ENCODE assay signal across 8 cellular contexts in the genomic region with DNA sequence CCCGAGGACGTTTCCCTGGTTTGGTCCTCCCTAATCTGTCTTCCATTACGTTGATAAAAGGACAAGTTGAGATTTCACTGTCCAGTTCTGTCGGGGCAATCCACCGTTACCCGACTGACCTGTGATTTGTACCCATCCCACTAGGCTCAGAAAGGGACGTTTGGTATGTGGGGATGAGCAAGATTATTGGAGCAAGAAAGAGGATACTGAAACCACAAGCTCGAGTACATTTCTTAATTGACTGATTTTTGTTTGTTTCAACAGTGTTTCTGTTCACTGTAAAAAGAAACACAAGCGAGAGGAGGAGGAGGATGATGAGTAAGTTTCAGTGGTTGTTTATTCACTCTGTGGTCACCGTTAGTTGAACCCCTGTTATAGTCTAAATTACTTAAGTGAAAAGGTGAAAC. TPM values are rescaled to one million over a fixed set of nuclear protein-coding genes. Genes with fewer than 3 reads are reported as not detected.
DNase-seq lines count a peak whose midpoint lies in the region; ATAC-seq and TF ChIP-seq lines count a peak whose summit lies in the region.

No MANE protein-coding gene starts in this region.

- H3K9me3 Mint-ChIP-seq in activated CD4-positive, alpha-beta memory T cell treated with anti-CD3 and anti-CD28 coated beads, Interleukin-2, amount 10 ng/mL, durations not matched to agents 7 days and 5 days: peaks cover 6% of the 10 kb centered on the region

- H4K20me1 ChIP-seq in hepatocyte (ENCODE audit: insufficient read depth, poor library complexity, severe bottlenecking): peaks cover 13% of the 10 kb centered on the region

- 4 to 8% methylated on average over 10 of the region's 10 CpGs for WGBS in heart right ventricle, 2 donors
- 4% methylated on average over 10 of the region's 10 CpGs for WGBS in hepatocyte (ENCODE audit: low lambda C conversion rate, missing lambda C conversion rate)
- 0 to 2% (median 1%) methylated on average over 10 of the region's 10 CpGs for WGBS in spleen, 5 donors

- TF ChIP-seq CTCF in heart right ventricle (IDR thresholded peaks at IDR 0.05) (no peak), hepatocyte (IDR thresholded peaks at IDR 0.05; ENCODE audit: poor library complexity) (no peak), spleen (IDR thresholded peaks at IDR 0.05 in 8 of 11, conservative IDR thresholded peaks at IDR 0.05 in 3 of 11) (no peak)

- intact Hi-C loops in heart right ventricle (cut with DNase I): loop anchor here in 2 of 10 donors (2.0 kb wide), 1 partner anchor 31 kb away; the partner anchor contains the start of gene HSCB (in 2 of the 2)
- intact Hi-C loops in left cardiac atrium (cut with DNase I): no loop called here
- intact Hi-C loops in spleen (cut with DNase I; ENCODE audit: low total_unique reads): no loop called here

- H3K27me3 ChIP-seq in heart right ventricle (no peaks in the 10 kb centered on the region), hepatocyte (no peaks in the 10 kb centered on the region), spleen (replicated peaks in 1 of 7) (no peaks in the 10 kb centered on the region)

- H2AFZ ChIP-seq in hepatocyte: peak overlapping the region; percentile 86

- peaks cover 3% of the 10 kb centered on the region for H3K27me3 Mint-ChIP-seq in activated CD4-positive, alpha-beta memory T cell treated with anti-CD3 and anti-CD28 coated beads, Interleukin-2, amount 10 ng/mL, durations not matched to agents 7 days and 5 days

- ATAC-seq in heart right ventricle (peak in 1 of 8 donors; percentile 2), left cardiac atrium (no peak), HG03108 (IDR thresholded peaks at IDR 0.05; ENCODE audit: unreplicated experiment) (peak; percentile 18)

- peak overlapping the region; percentile 85 for H3K4me2 ChIP-seq in hepatocyte

- CTCF ChIA-PET in activated CD4-positive, alpha-beta memory T cell treated with anti-CD3 and anti-CD28 coated beads, Interleukin-2, amount 10 ng/mL, durations not matched to agents 7 days and 5 days (lab: Charles Lee): interaction anchor here (1.0 to 2.4 kb wide), 8 partner anchors 17 to 854 kb away, joined by 3 to 10 read pairs (median 4); partner anchors contain the start of gene PITPNB

- H3K4me3 ChIP-seq in heart right ventricle: peak overlapping the region; percentile 65 to 88 (median 78)
- H3K4me3 ChIP-seq in hepatocyte: peak overlapping the region; percentile 84
- peak overlapping the region; percentile 50 to 93 (median 76) for H3K4me3 ChIP-seq in spleen

- peaks cover 36% of the 10 kb centered on the region for H3K36me3 Mint-ChIP-seq in activated CD4-positive, alpha-beta memory T cell treated with anti-CD3 and anti-CD28 coated beads, Interleukin-2, amount 10 ng/mL, durations not matched to agents 7 days and 5 days (ENCODE audit: low read depth)

- TF ChIP-seq POLR2A in spleen (IDR thresholded peaks at IDR 0.05): no peak

- H3K36me3 ChIP-seq in heart right ventricle (peaks cover 0 to 42% (median 4%) of the 10 kb centered on the region in 9 donors), hepatocyte (replicated peaks; ENCODE audit: insufficient read depth, low read depth) (no peaks in the 10 kb centered on the region), spleen (peaks cover 0 to 45% (median 24%) of the 10 kb centered on the region in 6 donors)

- H3K27ac ChIP-seq in heart right ventricle: peak overlapping the region in 9 of 10 donors; percentile 96 to 99 (median 97)
- peak overlapping the region; percentile 99 for H3K27ac ChIP-seq in hepatocyte
- peak overlapping the region; percentile 95 to 100 (median 99) for H3K27ac ChIP-seq in spleen

- POLR2A ChIA-PET in activated CD4-positive, alpha-beta memory T cell treated with anti-CD3 and anti-CD28 coated beads, Interleukin-2, amount 10 ng/mL, durations not matched to agents 7 days and 5 days (lab: Charles Lee): interaction anchor here (0.8 to 3.3 kb wide), 11 partner anchors 13 to 56 kb away, joined by 3 to 93 read pairs (median 10); partner anchors contain the start of genes CHEK2, HSCB and XBP1

- H3K27ac Mint-ChIP-seq in activated CD4-positive, alpha-beta memory T cell treated with anti-CD3 and anti-CD28 coated beads, Interleukin-2, amount 10 ng/mL, durations not matched to agents 7 days and 5 days: peak overlapping the region; percentile 97

- H3K4me3 Mint-ChIP-seq in activated CD4-positive, alpha-beta memory T cell treated with anti-CD3 and anti-CD28 coated beads, Interleukin-2, amount 10 ng/mL, durations not matched to agents 7 days and 5 days: peak overlapping the region; percentile 96

- H3K79me2 ChIP-seq in hepatocyte: peaks cover 55% of the 10 kb centered on the region

- no peaks in the 10 kb centered on the region for H3K9me2 ChIP-seq in hepatocyte (replicated peaks; ENCODE audit: insufficient read depth)

- peaks cover 0 to 8% (median 0%) of the 10 kb centered on the region in 11 donors for H3K9me3 ChIP-seq in heart right ventricle
- no peaks in the 10 kb centered on the region for H3K9me3 ChIP-seq in hepatocyte (ENCODE audit: low read depth)
- H3K9me3 ChIP-seq in spleen: peaks cover 0 to 8% (median 3%) of the 10 kb centered on the region in 8 donors

- no peak for DNase-seq in heart right ventricle
- DNase-seq in left cardiac atrium: no peak
- no peak for DNase-seq in activated CD4-positive, alpha-beta memory T cell treated with anti-CD3 and anti-CD28 coated beads, Interleukin-2, amount 10 ng/mL, durations not matched to agents 7 days and 5 days
- DNase-seq in hepatocyte (ENCODE audit: low spot score): no peak
- DNase-seq in spleen: no peak
- DNase-seq in midbrain (lab: John Stamatoyannopoulos, UW): no peak
- no peak for DNase-seq in stimulated activated naive CD4-positive, alpha-beta T cell treated with Interleukin-2 at 50 U/mL for 16 hours (lab: John Stamatoyannopoulos, UW)

- H3K4me1 Mint-ChIP-seq in activated CD4-positive, alpha-beta memory T cell treated with anti-CD3 and anti-CD28 coated beads, Interleukin-2, amount 10 ng/mL, durations not matched to agents 7 days and 5 days: peaks cover 24% of the 10 kb centered on the region

- peaks cover 5 to 50% (median 33%) of the 10 kb centered on the region in 9 donors for H3K4me1 ChIP-seq in heart right ventricle
- H3K4me1 ChIP-seq in hepatocyte (ENCODE audit: insufficient read depth): peaks cover 9% of the 10 kb centered on the region
- H3K4me1 ChIP-seq in spleen: peaks cover 7 to 60% (median 47%) of the 10 kb centered on the region in 6 donors

RNA-seq across cellular contexts. Expression of gene CCDC117, which starts 1.0 kb away (rescaled TPM):
- total RNA-seq in heart right ventricle: 10 to 100 TPM in 7 of 10 donors, 1 to 10 TPM in 3; 7.7 to 15.0 (median 11.5) TPM
- 1 to 10 TPM; 5.9 to 9.4 TPM for polyA plus RNA-seq in heart right ventricle
- total RNA-seq in left cardiac atrium: 10 to 100 TPM; 12.9 to 13.6 TPM
- total RNA-seq in activated CD4-positive, alpha-beta memory T cell treated with anti-CD3 and anti-CD28 coated beads, Interleukin-2, amount 10 ng/mL, durations not matched to agents 7 days and 5 days: 10 to 100 TPM; 33.6 to 35.2 TPM
- 40.5 and 41.7 TPM in 2 replicates for total RNA-seq in hepatocyte
- 16.5 and 17.1 TPM in 2 replicates for polyA plus RNA-seq in hepatocyte
- 10 to 100 TPM; 15.0 to 33.0 (median 25.3) TPM for total RNA-seq in spleen
- polyA plus RNA-seq in spleen: 10 to 100 TPM in 1 of 3 donors, 1 to 10 TPM in 2; 6.6 to 10.4 (median 9.7) TPM

RNA-seq across cellular contexts. Expression of gene XBP1, which starts 26.9 kb away (rescaled TPM):
- total RNA-seq in heart right ventricle: 100 to 1,000 TPM in 2 of 10 donors, 10 to 100 TPM in 8; 56.5 to 140 (median 67.9) TPM
- polyA plus RNA-seq in heart right ventricle: 100 to 1,000 TPM in 1 of 2 donors, 10 to 100 TPM in 1; 22.5 to 138 TPM
- 100 to 1,000 TPM in 1 of 2 donors, 10 to 100 TPM in 1; 74.8 to 144 TPM for total RNA-seq in left cardiac atrium
- total RNA-seq in activated CD4-positive, alpha-beta memory T cell treated with anti-CD3 and anti-CD28 coated beads, Interleukin-2, amount 10 ng/mL, durations not matched to agents 7 days and 5 days: 100 to 1,000 TPM; 263 to 266 TPM
- 376 and 397 TPM in 2 replicates for total RNA-seq in hepatocyte
- polyA plus RNA-seq in hepatocyte: 330 and 351 TPM in 2 replicates
- total RNA-seq in spleen: 100 to 1,000 TPM; 136 to 703 (median 251) TPM
- polyA plus RNA-seq in spleen: 10 to 100 TPM; 26.8 to 53.8 (median 47.0) TPM

RNA-seq across cellular contexts. Expression of gene HSCB, which starts 31.6 kb away (rescaled TPM):
- 10 to 100 TPM in 3 of 10 donors, 1 to 10 TPM in 7; 7.1 to 13.8 (median 8.7) TPM for total RNA-seq in heart right ventricle
- 10 to 100 TPM; 15.0 to 16.8 TPM for polyA plus RNA-seq in heart right ventricle
- total RNA-seq in left cardiac atrium: 10 to 100 TPM in 1 of 2 donors, 1 to 10 TPM in 1; 9.3 to 10.5 TPM
- 10 to 100 TPM; 14.4 to 16.1 TPM for total RNA-seq in activated CD4-positive, alpha-beta memory T cell treated with anti-CD3 and anti-CD28 coated beads, Interleukin-2, amount 10 ng/mL, durations not matched to agents 7 days and 5 days
- 18.9 and 30.8 TPM in 2 replicates for total RNA-seq in hepatocyte
- 20.6 and 22.6 TPM in 2 replicates for polyA plus RNA-seq in hepatocyte
- total RNA-seq in spleen: 10 to 100 TPM; 13.5 to 24.5 (median 17.2) TPM
- 10 to 100 TPM; 24.8 to 26.6 (median 26.2) TPM for polyA plus RNA-seq in spleen

RNA-seq across cellular contexts. Expression of gene CHEK2, which starts 31.8 kb away (rescaled TPM):
- total RNA-seq in heart right ventricle (1 to 10 TPM in 7 of 10 donors, under 1 TPM in 3; 0.74 to 8.0 (median 1.6) TPM), left cardiac atrium (1 to 10 TPM; 2.9 to 3.5 TPM), hepatocyte (15.5 and 25.9 TPM in 2 replicates), spleen (10 to 100 TPM in 4 of 7 donors, 1 to 10 TPM in 3; 8.1 to 18.9 (median 10.6) TPM)
- polyA plus RNA-seq in heart right ventricle (1 to 10 TPM; 2.8 to 6.1 TPM), hepatocyte (17.1 and 19.1 TPM in 2 replicates), spleen (10 to 100 TPM; 17.4 to 21.2 (median 19.8) TPM)
- total RNA-seq in activated CD4-positive, alpha-beta memory T cell treated with anti-CD3 and anti-CD28 coated beads, Interleukin-2, amount 10 ng/mL, durations not matched to agents 7 days and 5 days: 10 to 100 TPM; 38.7 to 39.8 TPM
